9 cellular contexts compared by ENCODE assay signal in genomic region chr3:126858887-126859286, GRCh38.
DNase-seq lines count a peak whose midpoint lies in the region; ATAC-seq and TF ChIP-seq lines count a peak whose summit lies in the region.
"Had no signal": no experiment of that assay in that cellular context is flagged by ENCODE, and none has a peak within 500 bp of the region (broad histone marks: within the 10 kb centered on the region; RNA-seq: fewer than 3 reads in every experiment).

No MANE protein-coding gene starts in this region.

- no peak overlapping the region for H3K4me2 ChIP-seq in mesendoderm (ENCODE audit: low read length)
- H3K4me2 ChIP-seq: KMS-11 had no signal

- no peak overlapping the region for H3K27ac ChIP-seq in mesendoderm (ENCODE audit: low read depth, low read length)
- H3K27ac ChIP-seq: KMS-11 had no signal

- H3K27me3 ChIP-seq in mesendoderm (ENCODE audit: insufficient read depth, low read length, poor library complexity): no peaks in the 10 kb centered on the region

- ATAC-seq in GM18909 (IDR thresholded peaks at IDR 0.05; ENCODE audit: poor library complexity, unreplicated experiment): no peak

- H3K36me3 ChIP-seq in mesendoderm (ENCODE audit: control insufficient read depth, insufficient read depth, low read length): no peaks in the 10 kb centered on the region

- H4K5ac ChIP-seq in mesendoderm (ENCODE audit: low read length): no peak overlapping the region

- H4K8ac ChIP-seq in mesendoderm (ENCODE audit: low read depth, low read length): no peak overlapping the region

- DNase-seq in Daoy (ENCODE audit: low read depth) (peak; percentile 98), NCI-H1417 (lab: John Stamatoyannopoulos, UW) (peak in 2 of 3 experiments; percentile 91 to 97), brain pericyte (ENCODE audit: low read depth, low spot score) (peak; percentile 81), mesendoderm (peak; percentile 48), erythroblast (lab: John Stamatoyannopoulos, UW) (no peak), GOT3 (lab: John Stamatoyannopoulos, UW) (no peak)
- no peak for DNase-seq in central memory CD4-positive, alpha-beta T cell

- H3K18ac ChIP-seq in mesendoderm (ENCODE audit: low read length): no peak overlapping the region

- H3K23ac ChIP-seq in mesendoderm (ENCODE audit: low read length): no peak overlapping the region

- H3K4me3 ChIP-seq in mesendoderm (ENCODE audit: low read length): no peak overlapping the region

- no peaks in the 10 kb centered on the region for H3K79me1 ChIP-seq in mesendoderm (ENCODE audit: low read length)

- H2BK15ac ChIP-seq in mesendoderm (replicated peaks; ENCODE audit: low read depth): no peak overlapping the region

- H2BK120ac ChIP-seq in mesendoderm (ENCODE audit: low read depth, low read length): no peak overlapping the region

- WGBS in mesendoderm (ENCODE audit: extremely low coverage, insufficient coverage, low lambda C conversion rate): no CpG with 5 or more reads among the region's 10 CpGs

- no peak overlapping the region for H3K9ac ChIP-seq in mesendoderm (ENCODE audit: low read length)
- H3K9ac ChIP-seq: KMS-11 had no signal

- TF ChIP-seq POLR2A in erythroblast (IDR thresholded peaks at IDR 0.05; ENCODE audit: low read length): no peak

- peaks cover 2% of the 10 kb centered on the region for H3K4me1 ChIP-seq in mesendoderm (ENCODE audit: control insufficient read depth, low read depth, low read length)

- no peak overlapping the region for H3K4ac ChIP-seq in mesendoderm (ENCODE audit: low read depth, low read length)

- H3K79me2 ChIP-seq in mesendoderm (ENCODE audit: control insufficient read depth, insufficient read depth, low read length): no peaks in the 10 kb centered on the region

- H2BK5ac ChIP-seq in mesendoderm (ENCODE audit: low read length): no peak overlapping the region

- H3K56ac ChIP-seq in mesendoderm (ENCODE audit: low read length): no peak overlapping the region

- H2AK5ac ChIP-seq in mesendoderm (ENCODE audit: low read length): peak overlapping the region; percentile 3

Comparison
In these comparisons a context has a peak if more than half of its experiments do, and no peak if none do; other contexts are left out.
1. DNase-seq: peak in Daoy (single experiment), NCI-H1417 (2 of 3), brain pericyte (single experiment) and mesendoderm (single experiment); none in central memory CD4-positive, alpha-beta T cell (single experiment), erythroblast (0 of 2) and GOT3 (single experiment).